23 cellular contexts compared by ENCODE assay signal in genomic region chr2:205051417-205051816, GRCh38.
DNase-seq lines count a peak whose midpoint lies in the region; ATAC-seq, FAIRE-seq and TF ChIP-seq lines count a peak whose summit lies in the region.
"Had no signal": no experiment of that assay in that cellular context is flagged by ENCODE, and none has a peak within 500 bp of the region (broad histone marks: within the 10 kb centered on the region; RNA-seq: fewer than 3 reads in every experiment).

No MANE protein-coding gene starts in this region.

- intact Hi-C loops in A673 (cut with micrococcal nuclease; ENCODE audit: unreplicated experiment) = no loop called here
- intact Hi-C loops in pancreas (cut with DNase I) = no loop called here

- no peak overlapping the region for H3K4me3 ChIP-seq in A673 (ENCODE audit: low read depth, low read length, poor library complexity, severe bottlenecking)
- no peak overlapping the region for H3K4me3 ChIP-seq in kidney epithelial cell (ENCODE audit: low read depth, low read length)
- no peak overlapping the region for H3K4me3 ChIP-seq in pancreas
- H3K4me3 ChIP-seq: dorsolateral prefrontal cortex, esophagus muscularis mucosa, HAP-1 had no signal

- H3K4me1 Mint-ChIP-seq in HFFc6 (ENCODE audit: low read depth) (peaks cover 44% of the 10 kb centered on the region), chondrocyte (ENCODE audit: low read depth) (peaks cover 20% of the 10 kb centered on the region)

- POLR2A ChIA-PET in A673 (lab: Charles Lee; ENCODE audit: low non-redundant PET) = no interaction called here

- CTCF ChIA-PET in A673 (lab: Charles Lee) = no interaction called here

- peak; percentile 21; the same call in 1 of the 2 replicates for TF ChIP-seq CTCF in A673 (conservative IDR thresholded peaks at IDR 0.05; ENCODE audit: low read depth, low read length)
- peak; percentile 68 for TF ChIP-seq CTCF in HFFc6 (IDR thresholded peaks at IDR 0.05)
- peak; percentile 73 for TF ChIP-seq CTCF in chondrocyte (IDR thresholded peaks at IDR 0.05)
- peak; percentile 16 for TF ChIP-seq CTCF in kidney epithelial cell (IDR thresholded peaks at IDR 0.05; ENCODE audit: insufficient read depth, low read length, poor library complexity, severe bottlenecking)
- TF ChIP-seq CTCF in pancreas (IDR thresholded peaks at IDR 0.05) = no peak

- H3K27me3 Mint-ChIP-seq in HFFc6 (ENCODE audit: insufficient read depth) (no peaks in the 10 kb centered on the region), chondrocyte (ENCODE audit: low read depth) (no peaks in the 10 kb centered on the region)
- H3K27me3 Mint-ChIP-seq: activated naive CD8-positive, alpha-beta T cell had no signal

- no peak for FAIRE-seq in pancreas (lab: Jason Lieb, UNC)

- H3K27ac ChIP-seq in A673 (ENCODE audit: low read depth, low read length, poor library complexity, severe bottlenecking) = no peak overlapping the region
- no peak overlapping the region for H3K27ac ChIP-seq in pancreas
- H3K27ac ChIP-seq: dorsolateral prefrontal cortex, esophagus muscularis mucosa, neutrophil had no signal

- no TSS peak for BruUV-seq in A673 (replicated peaks; lab: Mats Ljungman, UMichigan)

- H3K36me3 ChIP-seq in A673 (ENCODE audit: insufficient read depth, low read length, poor library complexity, severe bottlenecking) (no peaks in the 10 kb centered on the region), kidney epithelial cell (ENCODE audit: control insufficient read depth, insufficient read depth, low read length) (no peaks in the 10 kb centered on the region), pancreas (no peaks in the 10 kb centered on the region)
- H3K36me3 ChIP-seq: esophagus muscularis mucosa, HAP-1, neutrophil had no signal

- H3K36me3 Mint-ChIP-seq in HFFc6 (ENCODE audit: low read depth) (peaks cover 8% of the 10 kb centered on the region), chondrocyte (ENCODE audit: low read depth) (peaks cover 4% of the 10 kb centered on the region)

- no peaks in the 10 kb centered on the region for H3K9me3 ChIP-seq in A673 (ENCODE audit: low read depth, low read length, poor library complexity, severe bottlenecking)
- H3K9me3 ChIP-seq in pancreas = no peaks in the 10 kb centered on the region
- H3K9me3 ChIP-seq: esophagus muscularis mucosa, HAP-1, neutrophil had no signal

- H3K27ac Mint-ChIP-seq in HFFc6 = no peak overlapping the region
- no peak overlapping the region for H3K27ac Mint-ChIP-seq in chondrocyte (ENCODE audit: unreplicated experiment)
- H3K27ac Mint-ChIP-seq: activated naive CD8-positive, alpha-beta T cell had no signal

- ATAC-seq in HG02759 (IDR thresholded peaks at IDR 0.05; ENCODE audit: unreplicated experiment) (no peak), pancreas (no peak)
- ATAC-seq: left colon, sciatic nerve had no signal

- DNase-seq in A673 (ENCODE audit: low spot score) (no peak), HFFc6 (no peak), chondrocyte (ENCODE audit: low spot score) (no peak), kidney epithelial cell (ENCODE audit: low read depth) (no peak), RKO (ENCODE audit: low spot score) (no peak), SK-N-DZ (ENCODE audit: low spot score) (no peak), pancreas (no peak)
- DNase-seq: activated CD4-positive, CD25-positive, alpha-beta regulatory T cell; activated T-cell treated with anti-CD3 and anti-CD28 coated beads, Interleukin-2, amount 50 U/mL, for 48 hours; Caco-2; dorsolateral prefrontal cortex; KG1; left colon; midbrain; NCI-H1105 treated with DMSO at 0.1 percent for 48 hours; NCI-H82; stimulated activated CD4-positive, alpha-beta T cell treated with anti-CD3 and anti-CD28 coated beads, Interleukin-1b, Interleukin-23, amount 100 ng/mL, for 48 hours had no signal

- H3K27me3 ChIP-seq in A673 (replicated peaks; ENCODE audit: insufficient read depth, low read depth, low read length, poor library complexity) (no peaks in the 10 kb centered on the region), kidney epithelial cell (ENCODE audit: control insufficient read depth, insufficient read depth, low read length) (no peaks in the 10 kb centered on the region), pancreas (no peaks in the 10 kb centered on the region)
- H3K27me3 ChIP-seq: dorsolateral prefrontal cortex, esophagus muscularis mucosa, neutrophil had no signal

- H3K9me3 Mint-ChIP-seq in HFFc6 = no peaks in the 10 kb centered on the region
- H3K9me3 Mint-ChIP-seq in chondrocyte (ENCODE audit: low read depth) = peaks cover 5% of the 10 kb centered on the region

- H3K4me3 Mint-ChIP-seq in HFFc6 = no peak overlapping the region
- H3K4me3 Mint-ChIP-seq in chondrocyte (ENCODE audit: unreplicated experiment) = no peak overlapping the region
- H3K4me3 Mint-ChIP-seq: activated naive CD8-positive, alpha-beta T cell had no signal

- H3K4me1 ChIP-seq in A673 (ENCODE audit: insufficient read depth, low read length, poor library complexity, severe bottlenecking) (no peaks in the 10 kb centered on the region), pancreas (no peaks in the 10 kb centered on the region)

Comparison
In these comparisons a context has a peak if more than half of its experiments do, and no peak if none do; other contexts are left out.
1. CTCF ChIP-seq: peak in A673 (single experiment), HFFc6 (single experiment), chondrocyte (single experiment) and kidney epithelial cell (single experiment); none in pancreas (0 of 4).